15 cellular contexts compared by ENCODE assay signal in genomic region chr7:43479042-43479441, GRCh38.
DNase-seq lines count a peak whose midpoint lies in the region; ATAC-seq and TF ChIP-seq lines count a peak whose summit lies in the region.
"Had no signal": no experiment of that assay in that cellular context is flagged by ENCODE, and none has a peak within 500 bp of the region (broad histone marks: within the 10 kb centered on the region; RNA-seq: fewer than 3 reads in every experiment).

No MANE protein-coding gene starts in this region.

- no peaks in the 10 kb centered on the region for H3K27me3 ChIP-seq in H9 (ENCODE audit: insufficient read depth, low read length)
- no peaks in the 10 kb centered on the region for H3K27me3 ChIP-seq in PC-9 (ENCODE audit: insufficient read depth, low read depth)
- no peaks in the 10 kb centered on the region for H3K27me3 ChIP-seq in foreskin keratinocyte
- H3K27me3 ChIP-seq: ascending aorta had no signal

- no peak overlapping the region for H4K5ac ChIP-seq in H9 (ENCODE audit: insufficient read length, low read depth, low read length)

- no peak overlapping the region for H3K9ac ChIP-seq in H9 (ENCODE audit: extremely low read depth, insufficient read length, low read length)

- H3K36me3 Mint-ChIP-seq in H9 (ENCODE audit: insufficient read depth in 1 of 3, low read depth in 3 of 3) (peaks cover 12 to 16% (median 14%) of the 10 kb centered on the region in 3 experiments), HFFc6 (ENCODE audit: low read depth) (no peaks in the 10 kb centered on the region)
- H3K36me3 Mint-ChIP-seq: CD8-positive, alpha-beta memory T cell; memory B cell had no signal

- no peak overlapping the region for H3T11ph ChIP-seq in H9 (ENCODE audit: low read length)

- H3K27ac ChIP-seq in H9 (ENCODE audit: insufficient read length, low read depth, low read length) (no peak overlapping the region), PC-9 (no peak overlapping the region), foreskin keratinocyte (no peak overlapping the region)
- H3K27ac ChIP-seq: ascending aorta, skin epidermis had no signal

- no peak overlapping the region for H2BK12ac ChIP-seq in H9 (ENCODE audit: insufficient read length, low read depth, low read length)

- no peak overlapping the region for H3K27ac Mint-ChIP-seq in H9
- no peak overlapping the region for H3K27ac Mint-ChIP-seq in HFFc6
- H3K27ac Mint-ChIP-seq: CD8-positive, alpha-beta memory T cell; memory B cell; T-helper 1 cell treated with Interleukin-12 subunit alpha and Interleukin-12 subunit beta and Interleukin-4 antibody, amounts not matched to agents 30 μg/mL and 1 μg/mL, for 36 hours had no signal

- no peak overlapping the region for H4K91ac ChIP-seq in H9 (ENCODE audit: insufficient read length, low read depth, low read length)

- no peak overlapping the region for H2BK15ac ChIP-seq in H9 (ENCODE audit: low read depth, low read length)

- no TSS peak for BruUV-seq in PC-9 (replicated peaks; lab: Mats Ljungman, UMichigan)

- H3K9me2 ChIP-seq in PC-9 (ENCODE audit: insufficient read depth), result no peaks in the 10 kb centered on the region

- no peak overlapping the region for H4K8ac ChIP-seq in H9 (replicated peaks; ENCODE audit: insufficient read length, low read depth, low read length)

- no peak overlapping the region for H3K56ac ChIP-seq in H9 (ENCODE audit: insufficient read length, low read depth, low read length)

- H3K18ac ChIP-seq in H9 (ENCODE audit: insufficient read length, low read depth, low read length), result no peak overlapping the region

- H3F3A ChIP-seq in PC-9 (ENCODE audit: insufficient read depth, low read depth), result no peaks in the 10 kb centered on the region

- no peak overlapping the region for H3K4me2 ChIP-seq in H9 (ENCODE audit: insufficient read depth, insufficient read length, low read length)
- no peak overlapping the region for H3K4me2 ChIP-seq in PC-9

- H2BK120ac ChIP-seq in H9 (ENCODE audit: low read depth, low read length, poor library complexity, severe bottlenecking), result no peak overlapping the region

- no peak overlapping the region for H3K4me3 ChIP-seq in PC-9
- H3K4me3 ChIP-seq: ascending aorta, skin epidermis had no signal

- no peak overlapping the region for H2BK5ac ChIP-seq in H9 (ENCODE audit: insufficient read length, low read length)

- H3K79me2 ChIP-seq in H9 (ENCODE audit: insufficient read depth, low read length) (no peaks in the 10 kb centered on the region), PC-9 (ENCODE audit: low read depth) (no peaks in the 10 kb centered on the region)

- POLR2A ChIA-PET in PC-9 (lab: Charles Lee; ENCODE audit: unreplicated experiment), result no interaction called here

- no peak overlapping the region for H2BK20ac ChIP-seq in H9 (ENCODE audit: low read depth, low read length, poor library complexity, severe bottlenecking)

- CTCF ChIA-PET in PC-9 (lab: Charles Lee), result no interaction called here

- no peak overlapping the region for H3K4ac ChIP-seq in H9 (ENCODE audit: low read depth, low read length)

- no CpG with 5 or more reads among the region's 6 CpGs for WGBS in H9 (ENCODE audit: extremely low coverage, insufficient read length, low lambda C conversion rate)

- no peak for ATAC-seq in foreskin keratinocyte

- H3K4me3 Mint-ChIP-seq in H9 (no peak overlapping the region), HFFc6 (no peak overlapping the region)
- H3K4me3 Mint-ChIP-seq: CD8-positive, alpha-beta memory T cell; memory B cell; T-helper 1 cell treated with Interleukin-12 subunit alpha and Interleukin-12 subunit beta and Interleukin-4 antibody, amounts not matched to agents 30 μg/mL and 1 μg/mL, for 36 hours had no signal

- H3K79me1 ChIP-seq in H9 (ENCODE audit: insufficient read depth, low read depth, low read length, poor library complexity, severe bottlenecking), result no peaks in the 10 kb centered on the region

- H4K20me1 ChIP-seq in H9 (ENCODE audit: control insufficient read depth, insufficient read depth, insufficient read length) (no peaks in the 10 kb centered on the region), PC-9 (ENCODE audit: insufficient read depth) (no peaks in the 10 kb centered on the region; the same call in 1 of the 2 replicates)

- H3K4me1 Mint-ChIP-seq in H9 (peaks cover 3 to 5% of the 10 kb centered on the region in 2 experiments; a peak in 2 of 4 replicates), HFFc6 (ENCODE audit: low read depth) (peaks cover 32% of the 10 kb centered on the region)

- H2AK5ac ChIP-seq in H9 (ENCODE audit: insufficient read length, low read length), result no peak overlapping the region

- TF ChIP-seq CTCF in H9 (conservative IDR thresholded peaks at IDR 0.05), result peak; percentile 31; the same call in 1 of the 3 replicates
- TF ChIP-seq CTCF in PC-9 (conservative IDR thresholded peaks at IDR 0.05), result peak; percentile 46
- TF ChIP-seq CTCF in foreskin keratinocyte (conservative IDR thresholded peaks at IDR 0.05), result peak; percentile 63
- TF ChIP-seq CTCF in HFFc6 (IDR thresholded peaks at IDR 0.05), result no peak

- no peak overlapping the region for H3K23ac ChIP-seq in H9 (ENCODE audit: insufficient read length, low read depth, low read length)

- no peaks in the 10 kb centered on the region for H3K36me3 ChIP-seq in PC-9 (ENCODE audit: low read depth)
- H3K36me3 ChIP-seq: ascending aorta had no signal

- H3K27me3 Mint-ChIP-seq in H9 (ENCODE audit: low read depth) (no peaks in the 10 kb centered on the region), HFFc6 (ENCODE audit: insufficient read depth) (no peaks in the 10 kb centered on the region; the same call in 1 of the 2 replicates)
- H3K27me3 Mint-ChIP-seq: memory B cell had no signal

- H3K23me2 ChIP-seq in H9 (ENCODE audit: insufficient read length, low read depth, low read length, poor library complexity, severe bottlenecking), result no peaks in the 10 kb centered on the region

- DNase-seq in ELR (ENCODE audit: low read depth) (peak; percentile 45), H9 (no peak), PC-9 (no peak), foreskin keratinocyte (no peak), T1000 (lab: John Stamatoyannopoulos, UW) (no peak), HFFc6 (no peak)
- no peak for DNase-seq in stimulated activated CD4-positive, alpha-beta T cell treated with anti-CD3 and anti-CD28 coated beads, Interleukin-1b, Interleukin-23, amount 100 ng/mL, for 48 hours
- DNase-seq: activated CD4-positive, alpha-beta T cell treated with anti-CD3 and anti-CD28 coated beads, Interleukin-2, amount 50 U/mL, for 4 hours; CD8-positive, alpha-beta memory T cell; effector CD8-positive, alpha-beta T cell; foreskin fibroblast had no signal

- no peak overlapping the region for H2AFZ ChIP-seq in H9 (ENCODE audit: low read length)
- no peak overlapping the region for H2AFZ ChIP-seq in PC-9

- intact Hi-C loops in PC-9 (cut with micrococcal nuclease; ENCODE audit: unreplicated experiment), result no loop called here

- no peaks in the 10 kb centered on the region for H3K9me3 ChIP-seq in H9 (ENCODE audit: control insufficient read depth, low read depth, low read length)
- no peaks in the 10 kb centered on the region for H3K9me3 ChIP-seq in PC-9 (ENCODE audit: insufficient read depth, low read depth)
- H3K9me3 ChIP-seq: ascending aorta had no signal

- no peak overlapping the region for H3K14ac ChIP-seq in H9 (ENCODE audit: insufficient read depth, low read length)

- H3K4me1 ChIP-seq in H9 (ENCODE audit: insufficient read depth, low read length), result no peaks in the 10 kb centered on the region
- H3K4me1 ChIP-seq in PC-9 (replicated peaks; ENCODE audit: insufficient read depth), result no peaks in the 10 kb centered on the region
- H3K4me1 ChIP-seq in foreskin keratinocyte, result peaks cover 4% of the 10 kb centered on the region
- H3K4me1 ChIP-seq: ascending aorta had no signal

- H3K9me3 Mint-ChIP-seq in H9 (peaks cover 13% of the 10 kb centered on the region in 2 experiments), HFFc6 (no peaks in the 10 kb centered on the region)
- H3K9me3 Mint-ChIP-seq: CD8-positive, alpha-beta memory T cell; memory B cell; T-helper 1 cell treated with Interleukin-12 subunit alpha and Interleukin-12 subunit beta and Interleukin-4 antibody, amounts not matched to agents 30 μg/mL and 1 μg/mL, for 36 hours had no signal
